Comparison of ENCODE assay signal across 1 cellular context in genomic region chr17:40648326-40648968, GRCh38.
A peak's percentile ranks its signal among the peaks of the same experiment; 100 is the strongest.
TF ChIP-seq lines count a peak whose summit lies in the region.

No MANE protein-coding gene starts in this region.

TF ChIP-seq in HepG2, 621 proteins besides CTCF, POLR2A, EP300 and RAD21 (continues in another document):
- TF ChIP-seq, protein P1, sequence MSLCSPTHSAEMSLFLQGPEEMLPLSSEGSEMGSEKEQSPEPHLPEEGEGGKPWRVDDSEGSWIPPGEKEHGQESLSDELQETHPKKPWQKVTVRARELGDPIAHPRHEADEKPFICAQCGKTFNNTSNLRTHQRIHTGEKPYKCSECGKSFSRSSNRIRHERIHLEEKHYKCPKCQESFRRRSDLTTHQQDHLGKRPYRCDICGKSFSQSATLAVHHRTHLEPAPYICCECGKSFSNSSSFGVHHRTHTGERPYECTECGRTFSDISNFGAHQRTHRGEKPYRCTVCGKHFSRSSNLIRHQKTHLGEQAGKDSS (CRISPR knock-in tag; IDR thresholded peaks at IDR 0.05; ENCODE audit: borderline replicate concordance, low read depth), result peak; percentile 83; the same call in 1 of the 2 replicates
- TF ChIP-seq IKZF5 (CRISPR knock-in tag; IDR thresholded peaks at IDR 0.05), result peak; percentile 50; the same call in 1 of the 2 replicates
- TF ChIP-seq JARID2 (CRISPR knock-in tag; IDR thresholded peaks at IDR 0.05; ENCODE audit: insufficient replicate concordance), result no peak
- no peak for TF ChIP-seq ZNF44 (CRISPR knock-in tag; IDR thresholded peaks at IDR 0.05)
- 0 out of 2 replicates have a peak, but pooled peaks have one; percentile 14 for TF ChIP-seq DMTF1 (CRISPR knock-in tag; IDR thresholded peaks at IDR 0.05)
- no peak for TF ChIP-seq PRDM4 (CRISPR knock-in tag; IDR thresholded peaks at IDR 0.05; ENCODE audit: borderline replicate concordance)
- TF ChIP-seq PRPF4 (IDR thresholded peaks at IDR 0.05; ENCODE audit: low read depth, low read length, poor library complexity, severe bottlenecking), result no peak
- no peak for TF ChIP-seq HHEX (CRISPR knock-in tag; IDR thresholded peaks at IDR 0.05)
- no peak for TF ChIP-seq ZNF83 (CRISPR knock-in tag; IDR thresholded peaks at IDR 0.05; ENCODE audit: borderline replicate concordance)
- TF ChIP-seq ZBTB8A (CRISPR knock-in tag; IDR thresholded peaks at IDR 0.05; ENCODE audit: borderline replicate concordance, low read depth), result no peak
- TF ChIP-seq ZNF557 (CRISPR knock-in tag; IDR thresholded peaks at IDR 0.05), result no peak
- peak; percentile 17; the same call in 1 of the 2 replicates for TF ChIP-seq NFKB2 (CRISPR knock-in tag; IDR thresholded peaks at IDR 0.05; ENCODE audit: borderline replicate concordance)
- TF ChIP-seq ZNF572 (CRISPR knock-in tag; IDR thresholded peaks at IDR 0.05), result 0 out of 2 replicates have a peak, but pooled peaks have one; percentile 7
- 0 out of 2 replicates have a peak, but pooled peaks have one; percentile 6 for TF ChIP-seq CENPT (CRISPR knock-in tag; IDR thresholded peaks at IDR 0.05; ENCODE audit: low read depth)
- TF ChIP-seq MTF2 (CRISPR knock-in tag; IDR thresholded peaks at IDR 0.05; ENCODE audit: borderline replicate concordance), result no peak; the same call in 1 of the 2 replicates
- no peak for TF ChIP-seq FOXP4 (CRISPR knock-in tag; IDR thresholded peaks at IDR 0.05)
- no peak for TF ChIP-seq PITX1 (CRISPR knock-in tag; IDR thresholded peaks at IDR 0.05)
- TF ChIP-seq DR1 (CRISPR knock-in tag; IDR thresholded peaks at IDR 0.05), result peak; percentile 16; the same call in 1 of the 2 replicates
- TF ChIP-seq PHF21A (CRISPR knock-in tag; IDR thresholded peaks at IDR 0.05), result no peak
- TF ChIP-seq POLR2G (IDR thresholded peaks at IDR 0.05; ENCODE audit: low read depth, low read length), result 0 out of 2 replicates have a peak, but pooled peaks have one; percentile 30
- no peak for TF ChIP-seq ZNF772 (CRISPR knock-in tag; IDR thresholded peaks at IDR 0.05)
- peak; percentile 3; the same call in 1 of the 2 replicates for TF ChIP-seq ZSCAN31 (CRISPR knock-in tag; IDR thresholded peaks at IDR 0.05; ENCODE audit: low read depth)
- peak; percentile 82 for TF ChIP-seq HNRNPLL (IDR thresholded peaks at IDR 0.05; ENCODE audit: low read depth, low read length, poor library complexity, severe bottlenecking)
- TF ChIP-seq ZNF460 (CRISPR knock-in tag; IDR thresholded peaks at IDR 0.05; ENCODE audit: borderline replicate concordance), result no peak
- TF ChIP-seq PAXIP1 (CRISPR knock-in tag; conservative IDR thresholded peaks at IDR 0.05), result no peak
- TF ChIP-seq ZNF343 (CRISPR knock-in tag; IDR thresholded peaks at IDR 0.05), result no peak
- TF ChIP-seq SMAD9 (CRISPR knock-in tag; IDR thresholded peaks at IDR 0.05), result no peak
- peak; percentile 76; the same call in 1 of the 2 replicates for TF ChIP-seq ZNF484 (CRISPR knock-in tag; IDR thresholded peaks at IDR 0.05; ENCODE audit: borderline replicate concordance, low read depth)
- TF ChIP-seq, protein P2, sequence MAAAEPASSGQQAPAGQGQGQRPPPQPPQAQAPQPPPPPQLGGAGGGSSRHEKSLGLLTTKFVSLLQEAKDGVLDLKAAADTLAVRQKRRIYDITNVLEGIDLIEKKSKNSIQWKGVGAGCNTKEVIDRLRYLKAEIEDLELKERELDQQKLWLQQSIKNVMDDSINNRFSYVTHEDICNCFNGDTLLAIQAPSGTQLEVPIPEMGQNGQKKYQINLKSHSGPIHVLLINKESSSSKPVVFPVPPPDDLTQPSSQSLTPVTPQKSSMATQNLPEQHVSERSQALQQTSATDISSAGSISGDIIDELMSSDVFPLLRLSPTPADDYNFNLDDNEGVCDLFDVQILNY (CRISPR knock-in tag; conservative IDR thresholded peaks at IDR 0.05), result no peak; the same call in 1 of the 2 replicates
- 0 out of 2 replicates have a peak, but pooled peaks have one; percentile 10 for TF ChIP-seq MED1 (CRISPR knock-in tag; IDR thresholded peaks at IDR 0.05)
- no peak for TF ChIP-seq SKI (IDR thresholded peaks at IDR 0.05; ENCODE audit: partially characterized antibody)
- no peak for TF ChIP-seq ZNF619 (CRISPR knock-in tag; IDR thresholded peaks at IDR 0.05)
- TF ChIP-seq ZNF276 (CRISPR knock-in tag; IDR thresholded peaks at IDR 0.05; ENCODE audit: low read depth), result peak; percentile 12; the same call in 1 of the 2 replicates
- no peak for TF ChIP-seq ZNF142 (CRISPR knock-in tag; IDR thresholded peaks at IDR 0.05)
- no peak for TF ChIP-seq CHD4 (IDR thresholded peaks at IDR 0.05; ENCODE audit: borderline replicate concordance, low read length)
- TF ChIP-seq ASH2L (IDR thresholded peaks at IDR 0.05; ENCODE audit: insufficient read length, low read depth, low read length), result peak; percentile 79
- peak; percentile 50; the same call in 1 of the 2 replicates for TF ChIP-seq ZNF737 (CRISPR knock-in tag; IDR thresholded peaks at IDR 0.05; ENCODE audit: borderline replicate concordance)
- peak; percentile 62 for TF ChIP-seq POLR2AphosphoS5 (IDR thresholded peaks at IDR 0.05; ENCODE audit: low read depth, low read length)
